9 cellular contexts compared by ENCODE assay signal in the genomic region with DNA sequence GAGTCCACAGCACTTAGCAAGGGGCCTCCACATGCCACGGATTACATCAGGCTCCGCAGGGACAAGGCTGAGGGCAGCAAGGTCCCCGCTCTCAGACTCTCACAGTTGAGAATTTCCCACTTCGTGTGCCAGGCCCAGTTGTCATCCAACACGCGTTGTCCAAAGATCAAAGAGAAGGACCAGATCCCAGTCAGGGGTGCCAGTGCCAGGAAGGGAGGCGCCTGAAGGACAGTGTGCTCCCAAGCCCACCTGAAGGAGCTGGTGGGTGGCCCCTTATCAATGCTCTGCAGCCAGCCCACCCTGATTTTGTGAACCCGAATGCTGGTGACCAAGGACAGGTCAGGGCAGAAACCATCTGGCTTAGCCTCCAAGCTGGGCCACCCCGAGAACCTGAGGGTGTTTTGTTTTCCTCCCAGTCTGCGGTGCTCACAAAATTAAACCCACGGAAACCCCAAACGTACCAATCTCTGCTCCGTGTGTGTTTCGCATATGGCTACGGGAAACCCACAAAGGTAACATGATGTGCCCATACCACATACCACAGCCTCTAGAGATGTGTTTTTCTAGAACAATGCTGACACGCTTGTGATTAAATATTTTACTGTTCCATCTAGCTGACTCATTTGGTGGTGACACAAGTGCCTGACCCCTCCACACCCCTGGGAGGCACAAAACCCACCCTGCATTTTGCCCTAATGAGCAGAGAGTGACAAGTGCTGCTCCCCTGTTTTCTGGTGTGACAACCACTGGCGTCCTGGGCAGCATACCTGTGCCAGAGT. TPM values are rescaled to one million over a fixed set of nuclear protein-coding genes. Genes with fewer than 3 reads are reported as not detected.
DNase-seq lines count a peak whose midpoint lies in the region; ATAC-seq and TF ChIP-seq lines count a peak whose summit lies in the region.
"Had no signal": no experiment of that assay in that cellular context is flagged by ENCODE, and none has a peak within 500 bp of the region (broad histone marks: within the 10 kb centered on the region; RNA-seq: fewer than 3 reads in every experiment).

No MANE protein-coding gene starts in this region.

- no peak for TF ChIP-seq CTCF in foreskin keratinocyte (conservative IDR thresholded peaks at IDR 0.05)

- peaks cover 34% of the 10 kb centered on the region for H3K4me1 ChIP-seq in foreskin keratinocyte

- no peak overlapping the region for H3K27ac ChIP-seq in foreskin keratinocyte

- H3K27me3 ChIP-seq in foreskin keratinocyte, result no peaks in the 10 kb centered on the region

- peak; percentile 28 for DNase-seq in activated CD4-positive, CD25-positive, alpha-beta regulatory T cell treated with anti-CD3 and anti-CD28 coated beads, Interleukin-2, amount 50 U/mL, for 72 hours
- no peak for DNase-seq in activated CD4-positive, CD25-positive, alpha-beta regulatory T cell (lab: John Stamatoyannopoulos, UW)
- DNase-seq in activated CD8-positive, alpha-beta memory T cell treated with anti-CD3 and anti-CD28 coated beads, Interleukin-2, amount 50 U/mL, for 48 hours, result peak; percentile 49
- DNase-seq in foreskin keratinocyte (peak; percentile 40 to 53), NCI-H526 (lab: John Stamatoyannopoulos, UW) (no peak)
- no peak for DNase-seq in stimulated activated naive CD8-positive, alpha-beta T cell treated with anti-CD3 and anti-CD28 coated beads, Interleukin-15, Interleukin-2, amounts not matched to agents 100 U/mL and 50 U/mL, for 24 hours
- DNase-seq: NCI-H1930 had no signal

- peak; percentile 5 for ATAC-seq in foreskin keratinocyte
- peak; percentile 40 for ATAC-seq in stimulated activated naive CD8-positive, alpha-beta T cell treated with anti-CD3 and anti-CD28 coated beads, Interleukin-15, Interleukin-2, amounts not matched to agents 100 U/mL and 50 U/mL, for 24 hours
- no peak for ATAC-seq in GM18517 (IDR thresholded peaks at IDR 0.05; ENCODE audit: unreplicated experiment)
- ATAC-seq in HG03159 (IDR thresholded peaks at IDR 0.05; ENCODE audit: unreplicated experiment), result no peak

RNA-seq across cellular contexts. Expression of a gene that starts 24.5 kb away (rescaled TPM):
- total RNA-seq in foreskin keratinocyte, result 2.3 and 2.4 TPM in 2 replicates
- 1.1 and 1.4 TPM in 2 replicates for polyA plus RNA-seq in foreskin keratinocyte

Comparison
In these comparisons a context has a peak if more than half of its experiments do, and no peak if none do; other contexts are left out.
1. DNase-seq: peak in activated CD4-positive, CD25-positive, alpha-beta regulatory T cell treated with anti-CD3 and anti-CD28 coated beads, Interleukin-2, amount 50 U/mL, for 72 hours (single experiment), activated CD8-positive, alpha-beta memory T cell treated with anti-CD3 and anti-CD28 coated beads, Interleukin-2, amount 50 U/mL, for 48 hours (single experiment) and foreskin keratinocyte (2 of 2); none in activated CD4-positive, CD25-positive, alpha-beta regulatory T cell (0 of 4), stimulated activated naive CD8-positive, alpha-beta T cell treated with anti-CD3 and anti-CD28 coated beads, Interleukin-15, Interleukin-2, amounts not matched to agents 100 U/mL and 50 U/mL, for 24 hours (single experiment) and NCI-H526 (0 of 2).
2. ATAC-seq: peak in foreskin keratinocyte (single experiment) and stimulated activated naive CD8-positive, alpha-beta T cell treated with anti-CD3 and anti-CD28 coated beads, Interleukin-15, Interleukin-2, amounts not matched to agents 100 U/mL and 50 U/mL, for 24 hours (single experiment); none in GM18517 (single experiment) and HG03159 (single experiment).